ENCODE assay signal across 25 cellular contexts in the genomic region with DNA sequence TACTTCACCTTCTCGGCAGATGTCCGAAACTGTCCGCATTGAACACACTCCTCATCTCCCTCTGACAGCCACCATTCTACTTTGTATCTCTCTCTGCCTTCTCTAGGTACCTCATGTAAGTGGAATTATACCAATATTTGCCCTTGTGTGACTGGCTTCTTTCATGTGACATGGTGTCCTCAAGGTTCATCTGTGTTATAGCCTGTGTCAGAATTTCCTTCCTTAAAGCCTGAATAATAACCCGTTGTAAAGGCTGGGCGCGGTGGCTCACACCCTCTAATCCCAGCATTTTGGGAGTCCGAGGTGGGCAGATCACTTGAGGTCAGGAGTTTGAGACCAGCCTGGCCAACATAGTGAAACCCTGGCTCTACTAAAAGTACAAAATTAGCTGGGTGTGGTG. TPM values are rescaled to one million over a fixed set of nuclear protein-coding genes. Genes with fewer than 3 reads are reported as not detected.
A peak's percentile ranks its signal among the peaks of the same experiment; 100 is the strongest.
DNase-seq lines count a peak whose midpoint lies in the region; ATAC-seq, FAIRE-seq and TF ChIP-seq lines count a peak whose summit lies in the region.
"Had no signal": no experiment of that assay in that cellular context is flagged by ENCODE, and none has a peak within 500 bp of the region (broad histone marks: within the 10 kb centered on the region; RNA-seq: fewer than 3 reads in every experiment).

No MANE protein-coding gene starts in this region.

- H3K79me2 ChIP-seq in K562 (ENCODE audit: control insufficient read depth, insufficient read depth, low read length) = no peaks in the 10 kb centered on the region

- no peaks in the 10 kb centered on the region for H4K20me1 ChIP-seq in K562 (replicated peaks; ENCODE audit: control insufficient read depth, insufficient read depth, low read length)

- in situ Hi-C loops in K562 (cut with MboI) = no loop called here

- peak; percentile 40 for FAIRE-seq in K562 (lab: Jason Lieb, UNC)
- FAIRE-seq: A204.1, GM12878, GM12892, GM18507 had no signal

- H3K9ac ChIP-seq in K562 (ENCODE audit: insufficient read depth in 1 of 2, low read depth in 2 of 2, low read length in 2 of 2) = no peak overlapping the region
- H3K9ac ChIP-seq: BLaER1 had no signal

- CTCF ChIA-PET in K562 (lab: Yijun Ruan, JAX; ENCODE audit: low intra/inter-chr PET ratio) = no interaction called here

- intact Hi-C loops in K562 (cut with micrococcal nuclease) (no loop called here), mucosa of descending colon (cut with DNase I, micrococcal nuclease) (no loop called here)

- TF ChIP-seq CTCF in K562 (IDR thresholded peaks at IDR 0.05 in 2 of 3, conservative IDR thresholded peaks at IDR 0.05 in 1 of 3; ENCODE audit: insufficient read depth in 2 of 3, low read depth in 1 of 3, low read length in 3 of 3) (no peak), mucosa of descending colon (IDR thresholded peaks at IDR 0.05) (no peak)

- DNase-seq in K562 (ENCODE audit: extremely low read depth in 1 of 4, low spot score in 3 of 4) (no peak), mucosa of descending colon (no peak), pons (ENCODE audit: low spot score) (no peak), SW480 (ENCODE audit: low spot score) (no peak)
- DNase-seq: 8988T; ACHN; BE2C; C1 segment of cervical spinal cord; CD4-positive, alpha-beta memory T cell; CD4-positive, CD25-positive, alpha-beta regulatory T cell; CD8-positive, alpha-beta memory T cell; COR-L47; DMS 273 treated with DMSO at 0.1 percent for 48 hours; DMS153; DMS53; DMS79; DND-41; EL; GDM1 had no signal

- POLR2A ChIA-PET in K562 (lab: Yijun Ruan, JAX) = no interaction called here

- H3K36me3 ChIP-seq in K562 (ENCODE audit: control insufficient read depth, insufficient read depth, low read length) (peaks cover 55% of the 10 kb centered on the region), mucosa of descending colon (ENCODE audit: low read depth) (no peaks in the 10 kb centered on the region)

- no peak overlapping the region for H3K4me2 ChIP-seq in K562 (ENCODE audit: insufficient read depth, low read length)
- H3K4me2 ChIP-seq: BLaER1 had no signal

- H3K4me1 ChIP-seq in K562 (replicated peaks in 1 of 2; ENCODE audit: control insufficient read depth in 2 of 2, insufficient read depth in 2 of 2, low read length in 2 of 2) (peaks cover 6 to 11% of the 10 kb centered on the region in 2 experiments; a peak in 3 of 5 replicates), mucosa of descending colon (ENCODE audit: low read depth) (peaks cover 3% of the 10 kb centered on the region)

- H3K27ac ChIP-seq in K562 (ENCODE audit: extremely low read depth, low read depth, low read length) = no peak overlapping the region
- H3K27ac ChIP-seq: BLaER1 had no signal

- no peak for TF ChIP-seq EP300 in K562 (IDR thresholded peaks at IDR 0.05; ENCODE audit: low read length)

- ATAC-seq in K562 = no peak
- ATAC-seq in mucosa of descending colon = peak; percentile 53
- no peak for ATAC-seq in HG03159 (IDR thresholded peaks at IDR 0.05; ENCODE audit: unreplicated experiment)
- ATAC-seq: GM12878 had no signal

- H2AFZ ChIP-seq in K562 (ENCODE audit: low read depth, low read length) = no peak overlapping the region

- TF ChIP-seq POLR2A in K562 (conservative IDR thresholded peaks at IDR 0.05) = no peak

- WGBS in K562 (ENCODE audit: insufficient coverage, low coverage, missing lambda C conversion rate) = 94% methylated on average over 7 of the region's 7 CpGs

- H3K9me3 ChIP-seq in K562 (replicated peaks; ENCODE audit: control insufficient read depth, insufficient read depth, low read depth, low read length) (no peaks in the 10 kb centered on the region), mucosa of descending colon (no peaks in the 10 kb centered on the region)
- H3K9me3 ChIP-seq: BE2C had no signal

- H3K9me1 ChIP-seq in K562 (ENCODE audit: control insufficient read depth, insufficient read depth, low read length) = peaks cover 5% of the 10 kb centered on the region

- no TSS peak for BruUV-seq in K562 (replicated peaks; lab: Mats Ljungman, UMichigan)

- no peaks in the 10 kb centered on the region for H3K27me3 ChIP-seq in K562 (ENCODE audit: control insufficient read depth in 2 of 2, insufficient read depth in 2 of 2, low read length in 2 of 2)
- H3K27me3 ChIP-seq: BE2C, BLaER1 had no signal

- no peak for TF ChIP-seq RAD21 in K562 (CRISPR knock-in tag; conservative IDR thresholded peaks at IDR 0.05 in 1 of 2, IDR thresholded peaks at IDR 0.05 in 1 of 2)

- H3K4me3 ChIP-seq in K562 (no peak overlapping the region), mucosa of descending colon (no peak overlapping the region)
- H3K4me3 ChIP-seq: BLaER1, GM12878 had no signal

TF ChIP-seq in K562, 482 proteins besides CTCF, POLR2A, EP300 and RAD21:
- TF ChIP-seq RBM17 (IDR thresholded peaks at IDR 0.05; ENCODE audit: borderline replicate concordance, low read depth, low read length) = no peak
- TF ChIP-seq ZNF239 (CRISPR knock-in tag; IDR thresholded peaks at IDR 0.05) = no peak
- TF ChIP-seq ZNF830 (CRISPR knock-in tag; IDR thresholded peaks at IDR 0.05) = no peak

RNA-seq across cellular contexts. Expression of a gene that starts 40.4 kb away (rescaled TPM):
- total RNA-seq in K562 (2011; cell fraction: chromatin; rRNA removed; ENCODE audit: low replicate concordance) = 136 and 375 TPM in 2 replicates
- total RNA-seq in K562 (2011; cell fraction: nucleolus; rRNA removed) = 57.0 and 86.1 TPM in 2 replicates
- total RNA-seq in K562 (2011; cell fraction: nucleoplasm; rRNA removed) = 132 and 147 TPM in 2 replicates
- total RNA-seq in K562 (2014; rRNA removed) (96.1 and 103 TPM in 2 replicates), K562 (2014; rRNA removed; fragmentation: Illumina TruSeq; extraction: Trizol) (110 and 132 TPM in 2 replicates), K562 (2015; rRNA removed; fragmentation: Illumina TruSeq; extraction: Trizol) (111 and 117 TPM in 2 replicates), K562 (2021) (90.3 and 91.2 TPM in 2 replicates), mucosa of descending colon (100 to 1,000 TPM; 107 to 141 (median 115) TPM)
- polyA plus RNA-seq in K562 (2011; rRNA removed) (58.4 and 75.6 TPM in 2 replicates), K562 (2014; fragmentation: Illumina TruSeq; extraction: Trizol) (69.1 and 80.6 TPM in 2 replicates), K562 (2014; fragmentation: Nextera tagmentation; extraction: Ambion mirVana) (10 to 100 TPM; 20.3 to 32.5 TPM), K562 (2014; rRNA removed) (46.7 and 48.4 TPM in 2 replicates)
- polyA plus RNA-seq in K562 (2011; cell fraction: cytosol; rRNA removed) = 25.4 and 35.3 TPM in 2 replicates
- polyA plus RNA-seq in K562 (2011; cell fraction: nucleus; rRNA removed) = 95.8 and 111 TPM in 2 replicates
- polyA plus RNA-seq in K562 (2012) = 45.4 and 55.1 TPM in 2 replicates
- polyA minus RNA-seq in K562 (2011; rRNA and poly(A)+ RNA removed) = 179 and 197 TPM in 2 replicates
- polyA minus RNA-seq in K562 (2011; cell fraction: cytosol; rRNA and poly(A)+ RNA removed) = 67.2 and 87.0 TPM in 2 replicates
- 114 and 187 TPM in 2 replicates for polyA minus RNA-seq in K562 (2011; cell fraction: nucleus; rRNA and poly(A)+ RNA removed)
